ENCODE assay signal across 28 cellular contexts in the genomic region with DNA sequence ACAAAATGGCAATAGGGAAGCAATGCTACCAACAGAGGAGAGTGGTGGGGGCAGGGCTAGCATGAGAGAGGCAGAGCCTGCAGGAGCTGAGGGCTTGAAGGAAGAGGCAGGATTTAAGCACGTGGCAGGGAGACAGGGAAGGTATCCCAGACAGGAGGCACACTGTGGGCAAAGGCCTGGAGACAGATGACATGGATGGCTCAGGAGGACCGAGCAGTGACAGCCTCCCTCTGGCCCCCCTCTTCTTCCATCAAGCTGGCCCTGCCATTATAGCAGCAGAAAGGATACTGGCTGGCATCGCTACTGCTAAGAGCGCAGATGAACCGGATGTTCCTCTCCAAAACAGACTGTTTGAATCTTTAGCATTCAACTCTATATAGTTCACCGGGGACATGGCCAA. TPM values are rescaled to one million over a fixed set of nuclear protein-coding genes. Genes with fewer than 3 reads are reported as not detected.
"Had no signal": no experiment of that assay in that cellular context is flagged by ENCODE, and none has a peak within 500 bp of the region (broad histone marks: within the 10 kb centered on the region; RNA-seq: fewer than 3 reads in every experiment).

No MANE protein-coding gene starts in this region.

- ATAC-seq: left ventricle myocardium superior; stimulated activated naive B cell treated with anti-CD40 and anti-IgM and Interleukin-4, amounts not matched to agents 10 μg/mL and 1 μg/mL and 100 μg/mL, for 72 hours; T-helper 17 cell had no signal

- H3K27ac ChIP-seq: sigmoid colon, testis had no signal

- H3K27me3 ChIP-seq: sigmoid colon, testis had no signal

- H3K9me3 Mint-ChIP-seq: activated CD4-positive, alpha-beta memory T cell treated with anti-CD3 and anti-CD28 coated beads for 36 hours; activated naive CD8-positive, alpha-beta T cell treated with anti-CD3 and anti-CD28 coated beads for 36 hours; central memory CD8-positive, alpha-beta T cell; memory B cell; nephron progenitor cell; stimulated activated naive B cell treated with anti-CD40 and anti-IgM and Interleukin-4, amounts not matched to agents 10 μg/mL and 1 μg/mL and 100 μg/mL, for 72 hours had no signal

- H3K36me3 ChIP-seq: sigmoid colon had no signal

- H3K9me3 ChIP-seq: sigmoid colon, testis had no signal

- H3K4me2 ChIP-seq: smooth muscle cell had no signal

- H3K4me1 ChIP-seq: sigmoid colon, testis had no signal

- H3K27ac Mint-ChIP-seq: activated CD4-positive, alpha-beta memory T cell treated with anti-CD3 and anti-CD28 coated beads for 36 hours; activated naive CD8-positive, alpha-beta T cell treated with anti-CD3 and anti-CD28 coated beads for 36 hours; memory B cell; nephron progenitor cell; stimulated activated naive B cell treated with anti-CD40 and anti-IgM and Interleukin-4, amounts not matched to agents 10 μg/mL and 1 μg/mL and 100 μg/mL, for 72 hours; T-helper 17 cell had no signal

- FAIRE-seq: astrocyte, colon, endometrium had no signal

- DNase-seq: activated CD4-positive, alpha-beta memory T cell treated with anti-CD3 and anti-CD28 coated beads for 36 hours; activated CD4-positive, alpha-beta T cell treated with anti-CD3 and anti-CD28 coated beads for 48 hours; activated CD4-positive, CD25-positive, alpha-beta regulatory T cell; activated naive CD4-positive, alpha-beta T cell treated with Interleukin-2 at 50 U/mL for 16 hours; activated naive CD8-positive, alpha-beta T cell treated with anti-CD3 and anti-CD28 coated beads for 36 hours; activated T-cell treated with anti-CD3 and anti-CD28 coated beads, Interleukin-2, amount 50 U/mL, for 1 hour; foreskin fibroblast; kidney glomerular epithelial cell; left ventricle myocardium superior; nephron progenitor cell; nucleus accumbens; posterior cingulate gyrus; sigmoid colon; stimulated activated CD4-positive, alpha-beta T cell treated with anti-CD3 and anti-CD28 coated beads, Interleukin-2, amount 100 ng/mL, for 48 hours; stimulated activated naive B cell treated with anti-CD40 and anti-IgM and Interleukin-4, amounts not matched to agents 10 μg/mL and 1 μg/mL and 100 μg/mL, for 72 hours; SW 1271; T-helper 17 cell; testis; trophoblast cell had no signal

- H3K4me3 ChIP-seq: sigmoid colon, smooth muscle cell, testis had no signal

- H3K36me3 Mint-ChIP-seq: activated CD4-positive, alpha-beta memory T cell treated with anti-CD3 and anti-CD28 coated beads for 36 hours; activated naive CD8-positive, alpha-beta T cell treated with anti-CD3 and anti-CD28 coated beads for 36 hours; memory B cell; stimulated activated naive B cell treated with anti-CD40 and anti-IgM and Interleukin-4, amounts not matched to agents 10 μg/mL and 1 μg/mL and 100 μg/mL, for 72 hours had no signal

- H3K4me3 Mint-ChIP-seq: activated CD4-positive, alpha-beta memory T cell treated with anti-CD3 and anti-CD28 coated beads for 36 hours; activated naive CD8-positive, alpha-beta T cell treated with anti-CD3 and anti-CD28 coated beads for 36 hours; central memory CD8-positive, alpha-beta T cell; memory B cell; nephron progenitor cell; stimulated activated naive B cell treated with anti-CD40 and anti-IgM and Interleukin-4, amounts not matched to agents 10 μg/mL and 1 μg/mL and 100 μg/mL, for 72 hours; T-helper 17 cell had no signal

- H3K4me1 Mint-ChIP-seq: central memory CD8-positive, alpha-beta T cell; nephron progenitor cell had no signal

RNA-seq across cellular contexts. Expression of gene CAPN13, which starts 36.5 kb away (rescaled TPM):
- total RNA-seq: activated CD4-positive, alpha-beta memory T cell treated with anti-CD3 and anti-CD28 coated beads for 36 hours; activated naive CD8-positive, alpha-beta T cell treated with anti-CD3 and anti-CD28 coated beads for 36 hours; astrocyte; fibroblast of lung; glomerular endothelial cell; left ventricle myocardium superior; sigmoid colon; SK-MEL-5; T-helper 17 cell had no signal
- polyA plus RNA-seq: fibroblast of lung had no signal
